1 cellular context compared by ENCODE assay signal in the genomic region with DNA sequence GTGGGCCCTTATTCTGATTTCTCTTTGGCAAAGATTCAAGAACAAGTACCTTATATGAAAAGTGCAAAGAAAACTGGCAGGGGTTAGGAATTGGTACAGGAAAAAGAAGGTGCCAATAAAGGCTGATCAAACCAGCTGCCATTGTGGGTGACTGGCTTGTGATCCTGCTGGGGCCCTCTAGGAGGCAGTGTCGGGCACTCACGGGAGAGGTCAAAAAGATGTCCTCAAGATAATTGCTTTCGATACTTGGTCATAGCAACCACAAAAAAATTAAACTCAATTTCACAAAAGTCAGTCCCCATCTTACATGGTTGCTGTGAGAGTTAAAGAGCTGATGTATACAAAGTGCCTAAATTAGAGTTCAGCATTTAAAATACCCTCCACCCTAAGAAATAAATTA.
TF ChIP-seq lines count a peak whose summit lies in the region.

No MANE protein-coding gene starts in this region.

TF ChIP-seq in HCT116, 20 proteins besides CTCF, POLR2A, EP300 and RAD21 (continued from another document):
- TF ChIP-seq, protein P1, sequence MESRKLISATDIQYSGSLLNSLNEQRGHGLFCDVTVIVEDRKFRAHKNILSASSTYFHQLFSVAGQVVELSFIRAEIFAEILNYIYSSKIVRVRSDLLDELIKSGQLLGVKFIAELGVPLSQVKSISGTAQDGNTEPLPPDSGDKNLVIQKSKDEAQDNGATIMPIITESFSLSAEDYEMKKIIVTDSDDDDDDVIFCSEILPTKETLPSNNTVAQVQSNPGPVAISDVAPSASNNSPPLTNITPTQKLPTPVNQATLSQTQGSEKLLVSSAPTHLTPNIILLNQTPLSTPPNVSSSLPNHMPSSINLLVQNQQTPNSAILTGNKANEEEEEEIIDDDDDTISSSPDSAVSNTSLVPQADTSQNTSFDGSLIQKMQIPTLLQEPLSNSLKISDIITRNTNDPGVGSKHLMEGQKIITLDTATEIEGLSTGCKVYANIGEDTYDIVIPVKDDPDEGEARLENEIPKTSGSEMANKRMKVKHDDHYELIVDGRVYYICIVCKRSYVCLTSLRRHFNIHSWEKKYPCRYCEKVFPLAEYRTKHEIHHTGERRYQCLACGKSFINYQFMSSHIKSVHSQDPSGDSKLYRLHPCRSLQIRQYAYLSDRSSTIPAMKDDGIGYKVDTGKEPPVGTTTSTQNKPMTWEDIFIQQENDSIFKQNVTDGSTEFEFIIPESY (IDR thresholded peaks at IDR 0.05; ENCODE audit: extremely low read depth, insufficient replicate concordance, low read length), result no peak
- TF ChIP-seq ZNF274 (IDR thresholded peaks at IDR 0.05; ENCODE audit: low read depth, low read length), result no peak
- no peak for TF ChIP-seq SRF (IDR thresholded peaks at IDR 0.05; ENCODE audit: low read depth)
